In genomic region chr20:53647286-53647821, GRCh38 we compare ENCODE assay signal across 25 cellular contexts. TPM values are rescaled to one million over a fixed set of nuclear protein-coding genes. Genes with fewer than 3 reads are reported as not detected.
A peak's percentile ranks its signal among the peaks of the same experiment; 100 is the strongest.
DNase-seq lines count a peak whose midpoint lies in the region; ATAC-seq, FAIRE-seq and TF ChIP-seq lines count a peak whose summit lies in the region.
"Had no signal": no experiment of that assay in that cellular context is flagged by ENCODE, and none has a peak within 500 bp of the region (broad histone marks: within the 10 kb centered on the region; RNA-seq: fewer than 3 reads in every experiment).

No MANE protein-coding gene starts in this region.

- H3K9ac ChIP-seq in GM12878 (ENCODE audit: control insufficient read depth, insufficient read depth, low read length), result no peak overlapping the region
- H3K9ac ChIP-seq in HepG2 (ENCODE audit: insufficient read depth, low read depth, low read length), result no peak overlapping the region
- H3K9ac ChIP-seq: KMS-11 had no signal

- SMC1A ChIA-PET in GM12878 (lab: Charles Lee; ENCODE audit: uncharacterized antibody, unreplicated experiment), result interaction anchor here (0.8 to 2.0 kb wide), 4 partner anchors 25 to 89 kb away, joined by 4 to 6 read pairs (median 5); no protein-coding TSS in a partner anchor

- H3K4me2 ChIP-seq in GM12878 (ENCODE audit: control insufficient read depth, insufficient read depth) (no peak overlapping the region), HepG2 (ENCODE audit: low read depth, low read length) (no peak overlapping the region)
- H3K4me2 ChIP-seq: KMS-11, PC-9 had no signal

- FAIRE-seq in GM12878 (lab: Jason Lieb, UNC), result no peak
- no peak for FAIRE-seq in HepG2 (lab: Jason Lieb, UNC)
- FAIRE-seq: GM12891 had no signal

- TF ChIP-seq POLR2A in GM12878 (IDR thresholded peaks at IDR 0.05; ENCODE audit: low read depth, low read length) (no peak), HepG2 (IDR thresholded peaks at IDR 0.05; ENCODE audit: insufficient read depth in 1 of 2, low read depth in 2 of 2, low read length in 2 of 2) (no peak)

- H4K20me1 ChIP-seq in GM12878 (ENCODE audit: control insufficient read depth, insufficient read depth), result no peaks in the 10 kb centered on the region
- H4K20me1 ChIP-seq in HepG2 (ENCODE audit: insufficient read depth, low read length), result no peaks in the 10 kb centered on the region

- CTCF ChIA-PET in GM12878 (lab: Yijun Ruan, JAX), result interaction anchor here (1.2 kb wide), 1 partner anchor 24 kb away, joined by 3 read pairs; no protein-coding TSS in a partner anchor
- CTCF ChIA-PET in HepG2 (lab: Yijun Ruan, JAX; ENCODE audit: low intra/inter-chr PET ratio, low total read pairs), result no interaction called here
- CTCF ChIA-PET in naive thymus-derived CD4-positive, alpha-beta T cell (lab: Charles Lee), result no interaction called here

- intact Hi-C loops in GM12878 (cut with micrococcal nuclease; ENCODE audit: unreplicated experiment) (no loop called here), HepG2 (cut with micrococcal nuclease; ENCODE audit: unreplicated experiment) (no loop called here), Right ventricle myocardium superior (cut with DNase I) (no loop called here)
- intact Hi-C loops in naive thymus-derived CD4-positive, alpha-beta T cell (cut with micrococcal nuclease), result no loop called here

- H3K4me1 ChIP-seq in GM12878 (ENCODE audit: control insufficient read depth, insufficient read depth, low read length) (peaks cover 9% of the 10 kb centered on the region), HepG2 (ENCODE audit: insufficient read depth, low read length) (peaks cover 73% of the 10 kb centered on the region)
- H3K4me1 ChIP-seq in naive thymus-derived CD4-positive, alpha-beta T cell (ENCODE audit: control insufficient read depth in 2 of 2, insufficient read depth in 2 of 2, low read length in 2 of 2), result peaks cover 15 to 42% of the 10 kb centered on the region in 2 donors

- RAD21 ChIA-PET in GM12878 (lab: Charles Lee; ENCODE audit: unreplicated experiment), result interaction anchor here (1.2 kb wide), 1 partner anchor 61 kb away, joined by 3 read pairs; no protein-coding TSS in a partner anchor

- BruUV-seq in GM12878 (replicated peaks; lab: Mats Ljungman, UMichigan) (no TSS peak), HepG2 (replicated peaks; lab: Mats Ljungman, UMichigan) (no TSS peak)

- H3K27ac ChIP-seq in GM12878 (ENCODE audit: control insufficient read depth, insufficient read depth), result no peak overlapping the region
- H3K27ac ChIP-seq in HepG2 (ENCODE audit: extremely low read length, insufficient read depth, low read length), result peak overlapping the region; percentile 33
- no peak overlapping the region for H3K27ac ChIP-seq in naive thymus-derived CD4-positive, alpha-beta T cell (ENCODE audit: low read depth, low read length)
- H3K27ac ChIP-seq: KMS-11, PC-9 had no signal

- TF ChIP-seq RAD21 in GM12878 (IDR thresholded peaks at IDR 0.05; ENCODE audit: insufficient read depth, low read depth, low read length) (no peak), HepG2 (CRISPR knock-in tag; IDR thresholded peaks at IDR 0.05) (no peak)

- H3K4me3 Mint-ChIP-seq in naive thymus-derived CD4-positive, alpha-beta T cell, result no peak overlapping the region

- POLR2A ChIA-PET in GM12878 (lab: Charles Lee) (no interaction called here), HepG2 (lab: Yijun Ruan, JAX) (interaction anchor here (0.8 to 3.5 kb wide), 3 partner anchors 24 to 269 kb away, joined by 3 to 26 read pairs (median 26); no protein-coding TSS in a partner anchor)
- POLR2A ChIA-PET in naive thymus-derived CD4-positive, alpha-beta T cell (lab: Charles Lee), result interaction anchor here (0.6 to 7.3 kb wide), 4 partner anchors 10 to 51 kb away, joined by 3 to 125 read pairs (median 56); partner anchors contain the start of gene ZNF217

- WGBS in GM12878 (ENCODE audit: insufficient coverage, insufficient replicate concordance, low lambda C conversion rate, missing lambda C conversion rate), result 96% methylated on average over 7 of the region's 7 CpGs
- 94% methylated on average over 7 of the region's 7 CpGs for WGBS in HepG2 (ENCODE audit: low lambda C conversion rate)

- no peaks in the 10 kb centered on the region for H3K36me3 ChIP-seq in GM12878 (ENCODE audit: control insufficient read depth in 2 of 2, insufficient read depth in 2 of 2, low read length in 1 of 2)
- no peaks in the 10 kb centered on the region for H3K36me3 ChIP-seq in HepG2 (replicated peaks in 1 of 2; ENCODE audit: control insufficient read depth in 1 of 2, insufficient read depth in 2 of 2, low read length in 2 of 2)
- no peaks in the 10 kb centered on the region for H3K36me3 ChIP-seq in naive thymus-derived CD4-positive, alpha-beta T cell (ENCODE audit: control insufficient read depth in 2 of 3, insufficient read depth in 3 of 3, low read length in 3 of 3)

- H3K79me2 ChIP-seq in GM12878 (ENCODE audit: control insufficient read depth, insufficient read depth, low read length) (no peaks in the 10 kb centered on the region), HepG2 (ENCODE audit: insufficient read depth, low read length) (no peaks in the 10 kb centered on the region)

- H2AFZ ChIP-seq in GM12878 (ENCODE audit: control insufficient read depth, low read depth, low read length), result no peak overlapping the region
- H2AFZ ChIP-seq in HepG2 (ENCODE audit: low read length), result no peak overlapping the region
- H2AFZ ChIP-seq: PC-9 had no signal

- no peak for TF ChIP-seq CTCF in GM12878 (IDR thresholded peaks at IDR 0.05 in 2 of 3, conservative IDR thresholded peaks at IDR 0.05 in 1 of 3; ENCODE audit: control insufficient read depth in 2 of 3, extremely low read depth in 1 of 3, insufficient read depth in 1 of 3, low read depth in 3 of 3, low read length in 3 of 3)
- no peak for TF ChIP-seq CTCF in HepG2 (CRISPR knock-in tag; IDR thresholded peaks at IDR 0.05)

- no peak overlapping the region for H3K4me3 ChIP-seq in GM12878
- no peak overlapping the region for H3K4me3 ChIP-seq in HepG2 (replicated peaks in 1 of 3; ENCODE audit: insufficient read depth in 1 of 3, low read depth in 2 of 3, low read length in 3 of 3)
- H3K4me3 ChIP-seq in naive thymus-derived CD4-positive, alpha-beta T cell (ENCODE audit: low read length), result no peak overlapping the region
- H3K4me3 ChIP-seq: PC-9 had no signal

- TF ChIP-seq EP300 in GM12878 (IDR thresholded peaks at IDR 0.05; ENCODE audit: borderline replicate concordance in 1 of 2, control insufficient read depth in 1 of 2, low read depth in 2 of 2, low read length in 2 of 2) (no peak), HepG2 (IDR thresholded peaks at IDR 0.05; ENCODE audit: low read depth in 2 of 2, low read length in 2 of 2) (no peak), HepG2 (CRISPR knock-in tag; IDR thresholded peaks at IDR 0.05; ENCODE audit: borderline replicate concordance) (no peak)

- in situ Hi-C loops in GM12878 (cut with MboI), result no loop called here
- in situ Hi-C loops in HepG2 (cut with HindIII; ENCODE audit: extremely low pct_ligation_motif_present, low pct_unique_long_range_greater_than_20kb), result no loop called here
- in situ Hi-C loops in ACHN (cut with HindIII; ENCODE audit: low pct_ligation_motif_present, low pct_unique_long_range_greater_than_20kb, low sequenced_read_pairs), result no loop called here

- peak overlapping the region in 3 of 9 donors; percentile 18 to 72 (median 64) for H3K27ac Mint-ChIP-seq in naive thymus-derived CD4-positive, alpha-beta T cell

- H3K27me3 ChIP-seq in GM12878 (replicated peaks in 1 of 2; ENCODE audit: control insufficient read depth in 2 of 2, insufficient read depth in 2 of 2, low read length in 1 of 2), result no peaks in the 10 kb centered on the region
- H3K27me3 ChIP-seq in HepG2 (ENCODE audit: control insufficient read depth in 1 of 2, insufficient read depth in 2 of 2, low read length in 2 of 2), result no peaks in the 10 kb centered on the region
- no peaks in the 10 kb centered on the region for H3K27me3 ChIP-seq in naive thymus-derived CD4-positive, alpha-beta T cell (ENCODE audit: control insufficient read depth in 2 of 2, insufficient read depth in 2 of 2, low read length in 2 of 2)

- H3K9me3 ChIP-seq in GM12878 (replicated peaks; ENCODE audit: control insufficient read depth, insufficient read depth, low read length), result no peaks in the 10 kb centered on the region
- no peaks in the 10 kb centered on the region for H3K9me3 ChIP-seq in HepG2 (ENCODE audit: low read length)
- H3K9me3 ChIP-seq in naive thymus-derived CD4-positive, alpha-beta T cell (ENCODE audit: control insufficient read depth in 2 of 3, low read length in 3 of 3), result no peaks in the 10 kb centered on the region

- no peaks in the 10 kb centered on the region for H3K9me3 Mint-ChIP-seq in naive thymus-derived CD4-positive, alpha-beta T cell

- peak; percentile 3 for DNase-seq in activated effector memory CD4-positive, alpha-beta T cell treated with anti-CD3 and anti-CD28 coated beads, Interleukin-2, amount 50 U/mL, for 16 hours
- DNase-seq in activated effector memory CD4-positive, alpha-beta T cell treated with Interleukin-2 at 50 U/mL for 16 hours, result no peak
- DNase-seq in GM12878 (ENCODE audit: low read depth, low spot score) (no peak), HepG2 (ENCODE audit: low spot score) (no peak), ACHN (no peak), Right ventricle myocardium superior (no peak)
- DNase-seq in naive thymus-derived CD4-positive, alpha-beta T cell, result no peak
- DNase-seq: 8988T, DMS53, EL, GDM1, IMR-90, MM.1S, NCI-H1105 treated with DMSO at 0.1 percent for 48 hours, NCI-H2029, NCI-H446, NCI-H524 treated with DMSO at 0.1 percent for 48 hours, NCI-H774, PC-9, RPMI8226, SHP77 treated with DMSO at 0.1 percent for 48 hours, T-helper 1 cell had no signal

- H3K36me3 Mint-ChIP-seq in naive thymus-derived CD4-positive, alpha-beta T cell, result peaks cover 0 to 1% (median 0%) of the 10 kb centered on the region in 5 donors

- peaks cover 18 to 44% (median 37%) of the 10 kb centered on the region in 7 donors for H3K4me1 Mint-ChIP-seq in naive thymus-derived CD4-positive, alpha-beta T cell

- ATAC-seq in GM12878 (no peak), HepG2 (no peak), Right ventricle myocardium superior (ENCODE audit: poor library complexity) (no peak), GM18511 (IDR thresholded peaks at IDR 0.05; ENCODE audit: unreplicated experiment) (no peak)
- no peak for ATAC-seq in naive thymus-derived CD4-positive, alpha-beta T cell

- H3K27me3 Mint-ChIP-seq in naive thymus-derived CD4-positive, alpha-beta T cell, result no peaks in the 10 kb centered on the region

RNA-seq across cellular contexts. Expression of gene ZNF217, which starts 53.7 kb away (rescaled TPM):
- total RNA-seq in GM12878 (2013; cell fraction: nucleolus; rRNA removed), result 213 and 215 TPM in 2 replicates
- total RNA-seq in GM12878 (2014; rRNA removed) (40.8 and 45.6 TPM in 2 replicates), GM12878 (2014; rRNA removed; fragmentation: Illumina TruSeq; extraction: Trizol) (40.2 and 40.5 TPM in 2 replicates), GM12878 (2021) (76.6 and 81.3 TPM in 2 replicates), HepG2 (2016; rRNA removed; fragmentation: Illumina TruSeq; extraction: Trizol) (29.8 and 65.0 TPM in 2 replicates), Right ventricle myocardium superior (7.0 TPM)
- polyA plus RNA-seq in GM12878 (2011; ENCODE audit: low read depth), result 20.6 TPM
- polyA plus RNA-seq in GM12878 (2011; rRNA removed) (48.1 and 54.3 TPM in 2 replicates), GM12878 (2014; fragmentation: Illumina TruSeq; extraction: Trizol) (54.8 and 62.7 TPM in 2 replicates), GM12878 (2014; fragmentation: Nextera tagmentation; extraction: Ambion mirVana) (10 to 100 TPM in 1 of 2 experiments, 1 to 10 TPM in 1; 8.5 to 12.4 TPM), GM12878 (2014; rRNA removed) (40.4 and 43.2 TPM in 2 replicates), GM12878 (2016; fragmentation: Nextera tagmentation; extraction: Ambion mirVana) (10 to 100 TPM; 14.0 to 16.9 TPM), HepG2 (2011; rRNA removed) (22.3 and 23.7 TPM in 2 replicates)
- 37.7 and 55.2 TPM in 2 replicates for polyA plus RNA-seq in GM12878 (2011; cell fraction: cytosol; rRNA removed)
- polyA plus RNA-seq in GM12878 (2011; cell fraction: nucleus; rRNA removed), result 47.8 and 55.7 TPM in 2 replicates
- polyA plus RNA-seq in GM12878 (2012), result 25.9 and 54.1 TPM in 2 replicates
- polyA minus RNA-seq in GM12878 (2011; rRNA and poly(A)+ RNA removed), result 87.0 and 96.8 TPM in 2 replicates
- polyA minus RNA-seq in GM12878 (2011; cell fraction: cytosol; rRNA and poly(A)+ RNA removed), result 42.6 and 44.9 TPM in 2 replicates
- polyA minus RNA-seq in GM12878 (2011; cell fraction: nucleus; rRNA and poly(A)+ RNA removed), result 40.7 and 55.8 TPM in 2 replicates
- 3.8 and 3.9 TPM in 2 replicates for total RNA-seq in HepG2 (2016; cell fraction: cytosol; rRNA removed; fragmentation: Illumina TruSeq; extraction: Trizol; ENCODE audit: low read depth)
- 30.1 and 52.5 TPM in 2 replicates for total RNA-seq in HepG2 (2016; cell fraction: insoluble cytoplasmic fraction; rRNA removed; fragmentation: Illumina TruSeq; extraction: Trizol)
- total RNA-seq in HepG2 (2016; cell fraction: membrane; rRNA removed; fragmentation: Illumina TruSeq; extraction: Trizol), result 17.5 and 18.9 TPM in 2 replicates
- total RNA-seq in HepG2 (2016; cell fraction: nucleus; rRNA removed; fragmentation: Illumina TruSeq; extraction: Trizol), result 46.4 and 49.3 TPM in 2 replicates
- polyA plus RNA-seq in HepG2 (2011; cell fraction: cytosol; rRNA removed), result 16.1 and 20.6 TPM in 2 replicates
- 28.1 and 34.2 TPM in 2 replicates for polyA plus RNA-seq in HepG2 (2011; cell fraction: nucleus; rRNA removed)
- 30.6 and 41.2 TPM in 2 replicates for polyA plus RNA-seq in HepG2 (2012)
- polyA plus RNA-seq in HepG2 (2016; cell fraction: cytosol; fragmentation: Illumina TruSeq; extraction: Trizol; ENCODE audit: low read depth), result 0.85 and 1.1 TPM in 2 replicates
- 50.4 and 54.5 TPM in 2 replicates for polyA plus RNA-seq in HepG2 (2016; cell fraction: insoluble cytoplasmic fraction; fragmentation: Illumina TruSeq; extraction: Trizol; ENCODE audit: low read depth)
- 5.7 and 6.3 TPM in 2 replicates for polyA plus RNA-seq in HepG2 (2016; cell fraction: membrane; fragmentation: Illumina TruSeq; extraction: Trizol; ENCODE audit: low read depth)
- 66.7 and 71.5 TPM in 2 replicates for polyA plus RNA-seq in HepG2 (2016; cell fraction: nucleus; fragmentation: Illumina TruSeq; extraction: Trizol; ENCODE audit: insufficient read depth, low read depth)
- 13.5 and 82.3 TPM in 2 replicates for polyA minus RNA-seq in HepG2 (2011; rRNA and poly(A)+ RNA removed; ENCODE audit: low replicate concordance)
- polyA minus RNA-seq in HepG2 (2011; cell fraction: cytosol; rRNA and poly(A)+ RNA removed), result 62.7 and 65.9 TPM in 2 replicates
- 63.2 and 86.3 TPM in 2 replicates for polyA minus RNA-seq in HepG2 (2011; cell fraction: nucleus; rRNA and poly(A)+ RNA removed)
- 100 to 1,000 TPM in 3 of 5 experiments, 10 to 100 TPM in 2; 72.6 to 104 (median 100) TPM for total RNA-seq in naive thymus-derived CD4-positive, alpha-beta T cell
- 10 to 100 TPM; 17.3 to 55.2 TPM for polyA plus RNA-seq in naive thymus-derived CD4-positive, alpha-beta T cell
